ENCODE assay signal across 9 cellular contexts in genomic region chr2:183125659-183126341, GRCh38. TPM values are rescaled to one million over a fixed set of nuclear protein-coding genes. Genes with fewer than 3 reads are reported as not detected.
A peak's percentile ranks its signal among the peaks of the same experiment; 100 is the strongest.
DNase-seq lines count a peak whose midpoint lies in the region; ATAC-seq, FAIRE-seq and TF ChIP-seq lines count a peak whose summit lies in the region.
"Had no signal": no experiment of that assay in that cellular context is flagged by ENCODE, and none has a peak within 500 bp of the region (broad histone marks: within the 10 kb centered on the region; RNA-seq: fewer than 3 reads in every experiment).

No MANE protein-coding gene starts in this region.

- H3K9me3 ChIP-seq in KOPT-K1 (ENCODE audit: insufficient read depth, low read length, poor library complexity, severe bottlenecking) (no peaks in the 10 kb centered on the region), K562 (replicated peaks; ENCODE audit: control insufficient read depth, insufficient read depth, low read depth, low read length) (no peaks in the 10 kb centered on the region)

- 0 out of 2 replicates have a peak, but pooled peaks have one; percentile 5 for TF ChIP-seq EP300 in K562 (IDR thresholded peaks at IDR 0.05; ENCODE audit: low read length)

- POLR2A ChIA-PET in K562 (lab: Yijun Ruan, JAX) = interaction anchor here (1.1 to 4.3 kb wide), 4 partner anchors 12 to 32 kb away, joined by 3 to 31 read pairs (median 6); no protein-coding TSS in a partner anchor

- intact Hi-C loops in K562 (cut with micrococcal nuclease) = loop anchor here (2.0 kb wide), 1 partner anchor 89 kb away; no protein-coding TSS in a partner anchor

- peak overlapping the region; percentile 91 for H3K4me2 ChIP-seq in K562 (ENCODE audit: insufficient read depth, low read length)

- no peak for TF ChIP-seq RAD21 in K562 (CRISPR knock-in tag; conservative IDR thresholded peaks at IDR 0.05 in 1 of 2, IDR thresholded peaks at IDR 0.05 in 1 of 2)

- peaks cover 15 to 25% of the 10 kb centered on the region in 2 donors for H3K4me1 Mint-ChIP-seq in natural killer cell treated with Interleukin-12 subunit alpha and Interleukin-12 subunit beta and Interleukin-15 and Interleukin-18, amount 100 ng/mL, for 72 hours (ENCODE audit: low read depth in 2 of 2)

- H4K20me1 ChIP-seq in K562 (replicated peaks; ENCODE audit: control insufficient read depth, insufficient read depth, low read length) = no peaks in the 10 kb centered on the region; the same call in 1 of the 2 replicates

- H3K9me3 Mint-ChIP-seq in natural killer cell treated with Interleukin-12 subunit alpha and Interleukin-12 subunit beta and Interleukin-15 and Interleukin-18, amount 100 ng/mL, for 72 hours = no peaks in the 10 kb centered on the region

- peaks cover 66% of the 10 kb centered on the region for H3K79me2 ChIP-seq in K562 (ENCODE audit: control insufficient read depth, insufficient read depth, low read length)

- H3K9me1 ChIP-seq in K562 (ENCODE audit: control insufficient read depth, insufficient read depth, low read length) = no peaks in the 10 kb centered on the region

- CTCF ChIA-PET in K562 (lab: Yijun Ruan, JAX; ENCODE audit: low intra/inter-chr PET ratio) = no interaction called here

- peak; percentile 4 for DNase-seq in Daoy (ENCODE audit: low read depth)
- DNase-seq in K562 (ENCODE audit: extremely low read depth in 1 of 4, low spot score in 3 of 4) = peak in 1 of 4 experiments; percentile 69
- no peak for DNase-seq in natural killer cell treated with Interleukin-12 subunit alpha and Interleukin-12 subunit beta and Interleukin-15 and Interleukin-18, amount 100 ng/mL, for 72 hours (ENCODE audit: low spot score)
- DNase-seq in AG08395 (ENCODE audit: low spot score) = no peak
- DNase-seq in CD1c-positive myeloid dendritic cell (ENCODE audit: extremely low spot score) = no peak
- no peak for DNase-seq in stimulated activated CD8-positive, alpha-beta memory T cell treated with anti-CD3 and anti-CD28 coated beads, Interleukin-4, amount 100 ng/mL, for 48 hours
- DNase-seq: NCI-H1930 had no signal

- peak overlapping the region; percentile 83 for H3K27ac ChIP-seq in KOPT-K1 (ENCODE audit: low read depth, low read length, poor library complexity, severe bottlenecking)
- H3K27ac ChIP-seq in K562 (ENCODE audit: extremely low read depth, low read depth, low read length) = peak overlapping the region; percentile 89

- peaks cover 4% of the 10 kb centered on the region for H3K36me3 Mint-ChIP-seq in natural killer cell treated with Interleukin-12 subunit alpha and Interleukin-12 subunit beta and Interleukin-15 and Interleukin-18, amount 100 ng/mL, for 72 hours

- H3K4me3 ChIP-seq in K562 = peak overlapping the region; percentile 54

- H2AFZ ChIP-seq in K562 (ENCODE audit: low read depth, low read length) = peak overlapping the region; percentile 29

- peak overlapping the region; percentile 97 for H3K4me3 Mint-ChIP-seq in natural killer cell treated with Interleukin-12 subunit alpha and Interleukin-12 subunit beta and Interleukin-15 and Interleukin-18, amount 100 ng/mL, for 72 hours

- peak overlapping the region; percentile 88 to 89 for H3K9ac ChIP-seq in K562 (ENCODE audit: insufficient read depth in 1 of 2, low read depth in 2 of 2, low read length in 2 of 2)

- TF ChIP-seq POLR2A in K562 (conservative IDR thresholded peaks at IDR 0.05) = peak; percentile 25; the same call in 1 of the 2 replicates

- in situ Hi-C loops in K562 (cut with MboI) = no loop called here

- peaks cover 8 to 14% of the 10 kb centered on the region in 2 donors for H3K27me3 Mint-ChIP-seq in natural killer cell treated with Interleukin-12 subunit alpha and Interleukin-12 subunit beta and Interleukin-15 and Interleukin-18, amount 100 ng/mL, for 72 hours

- H3K27me3 ChIP-seq in K562 (ENCODE audit: control insufficient read depth in 2 of 2, insufficient read depth in 2 of 2, low read length in 2 of 2) = no peaks in the 10 kb centered on the region

- no peak for TF ChIP-seq CTCF in K562 (IDR thresholded peaks at IDR 0.05 in 2 of 3, conservative IDR thresholded peaks at IDR 0.05 in 1 of 3; ENCODE audit: insufficient read depth in 2 of 3, low read depth in 1 of 3, low read length in 3 of 3)

- FAIRE-seq in K562 (lab: Jason Lieb, UNC) = peak; percentile 57

- 4% methylated on average over 11 of the region's 11 CpGs for WGBS in K562 (ENCODE audit: insufficient coverage, low coverage, missing lambda C conversion rate)

- peak; percentile 59 for ATAC-seq in K562
- no peak for ATAC-seq in natural killer cell treated with Interleukin-12 subunit alpha and Interleukin-12 subunit beta and Interleukin-15 and Interleukin-18, amount 100 ng/mL, for 72 hours
- ATAC-seq in GM21723 (IDR thresholded peaks at IDR 0.05; ENCODE audit: unreplicated experiment) = no peak

- peaks cover 6 to 9% of the 10 kb centered on the region in 2 experiments; a peak in 2 of 5 replicates for H3K4me1 ChIP-seq in K562 (replicated peaks in 1 of 2; ENCODE audit: control insufficient read depth in 2 of 2, insufficient read depth in 2 of 2, low read length in 2 of 2)

- no TSS peak for BruUV-seq in K562 (replicated peaks; lab: Mats Ljungman, UMichigan)

- H3K36me3 ChIP-seq in KOPT-K1 (ENCODE audit: insufficient read depth, low read length) = peaks cover 28% of the 10 kb centered on the region
- peaks cover 27% of the 10 kb centered on the region for H3K36me3 ChIP-seq in K562 (ENCODE audit: control insufficient read depth, insufficient read depth, low read length)

- peak overlapping the region; percentile 93 to 96 for H3K27ac Mint-ChIP-seq in natural killer cell treated with Interleukin-12 subunit alpha and Interleukin-12 subunit beta and Interleukin-15 and Interleukin-18, amount 100 ng/mL, for 72 hours

TF ChIP-seq in K562, 482 proteins besides CTCF, POLR2A, EP300 and RAD21 (continues in another document):
- TF ChIP-seq OTX1 (CRISPR knock-in tag; IDR thresholded peaks at IDR 0.05) (no peak), HDAC6 (IDR thresholded peaks at IDR 0.05; ENCODE audit: low read depth, low read length) (no peak), ZNF232 (CRISPR knock-in tag; IDR thresholded peaks at IDR 0.05) (0 out of 2 replicates have a peak, but pooled peaks have one; percentile 14), HDAC2 (IDR thresholded peaks at IDR 0.05) (peak; percentile 91), ESRRB (CRISPR knock-in tag; IDR thresholded peaks at IDR 0.05; ENCODE audit: borderline replicate concordance) (no peak), PHF20 (IDR thresholded peaks at IDR 0.05; ENCODE audit: partially characterized antibody) (no peak), CCNT2 (IDR thresholded peaks at IDR 0.05; ENCODE audit: borderline replicate concordance, extremely low read depth, insufficient read length, low read depth, low read length) (no peak), EP400 (IDR thresholded peaks at IDR 0.05) (peak; percentile 44), SMARCC2 (IDR thresholded peaks at IDR 0.05; ENCODE audit: low read depth) (peak; percentile 19; the same call in 1 of the 2 replicates), MEIS2 (IDR thresholded peaks at IDR 0.05; ENCODE audit: partially characterized antibody) (peak; percentile 29)

RNA-seq across cellular contexts. Expression of gene NUP35, which starts 1.6 kb away (rescaled TPM):
- 43.3 and 49.0 TPM in 2 replicates for total RNA-seq in Daoy (2014; rRNA removed; shearing (Covaris generic))
- total RNA-seq in K562 (2011; cell fraction: chromatin; rRNA removed; ENCODE audit: low replicate concordance) = 79.4 and 89.0 TPM in 2 replicates
- 48.5 and 56.7 TPM in 2 replicates for total RNA-seq in K562 (2011; cell fraction: nucleolus; rRNA removed)
- total RNA-seq in K562 (2011; cell fraction: nucleoplasm; rRNA removed) = 55.7 and 81.4 TPM in 2 replicates
- 24.5 and 26.2 TPM in 2 replicates for total RNA-seq in K562 (2014; rRNA removed)
- 61.1 and 70.5 TPM in 2 replicates for total RNA-seq in K562 (2014; rRNA removed; fragmentation: Illumina TruSeq; extraction: Trizol)
- total RNA-seq in K562 (2015; rRNA removed; fragmentation: Illumina TruSeq; extraction: Trizol) = 53.8 and 54.4 TPM in 2 replicates
- 38.5 and 46.8 TPM in 2 replicates for total RNA-seq in K562 (2021)
- 40.1 and 51.1 TPM in 2 replicates for polyA plus RNA-seq in K562 (2011; rRNA removed)
- 19.4 and 22.3 TPM in 2 replicates for polyA plus RNA-seq in K562 (2011; cell fraction: cytosol; rRNA removed)
- 39.0 and 39.6 TPM in 2 replicates for polyA plus RNA-seq in K562 (2011; cell fraction: nucleus; rRNA removed)
- polyA plus RNA-seq in K562 (2012) = 19.6 and 24.1 TPM in 2 replicates
- polyA plus RNA-seq in K562 (2014; fragmentation: Illumina TruSeq; extraction: Trizol) = 39.2 and 43.7 TPM in 2 replicates
- polyA plus RNA-seq in K562 (2014; fragmentation: Nextera tagmentation; extraction: Ambion mirVana) = 10 to 100 TPM; 71.0 to 78.2 TPM
- 29.6 and 34.2 TPM in 2 replicates for polyA plus RNA-seq in K562 (2014; rRNA removed)
- 57.8 and 64.5 TPM in 2 replicates for polyA minus RNA-seq in K562 (2011; rRNA and poly(A)+ RNA removed)
- 19.7 and 22.8 TPM in 2 replicates for polyA minus RNA-seq in K562 (2011; cell fraction: cytosol; rRNA and poly(A)+ RNA removed)
- polyA minus RNA-seq in K562 (2011; cell fraction: nucleus; rRNA and poly(A)+ RNA removed) = 54.1 and 81.1 TPM in 2 replicates
- total RNA-seq in natural killer cell treated with Interleukin-12 subunit alpha and Interleukin-12 subunit beta and Interleukin-15 and Interleukin-18, amount 100 ng/mL, for 72 hours = 10 to 100 TPM; 25.6 to 47.9 TPM

RNA-seq across cellular contexts. Expression of gene DUSP19, which starts 47.3 kb away (rescaled TPM):
- 1.9 and 2.5 TPM in 2 replicates for total RNA-seq in Daoy (2014; rRNA removed; shearing (Covaris generic))
- 1.3 and 2.0 TPM in 2 replicates for total RNA-seq in K562 (2011; cell fraction: chromatin; rRNA removed; ENCODE audit: low replicate concordance)
- 1.1 and 1.2 TPM in 2 replicates for total RNA-seq in K562 (2011; cell fraction: nucleolus; rRNA removed)
- 2.1 and 2.4 TPM in 2 replicates for total RNA-seq in K562 (2011; cell fraction: nucleoplasm; rRNA removed)
- total RNA-seq in K562 (2014; rRNA removed) (2.7 and 3.1 TPM in 2 replicates), K562 (2014; rRNA removed; fragmentation: Illumina TruSeq; extraction: Trizol) (3.5 and 5.6 TPM in 2 replicates), K562 (2015; rRNA removed; fragmentation: Illumina TruSeq; extraction: Trizol) (3.2 and 3.7 TPM in 2 replicates), K562 (2021) (3.5 and 4.7 TPM in 2 replicates)
- polyA plus RNA-seq in K562 (2011; rRNA removed) (4.8 and 6.3 TPM in 2 replicates), K562 (2014; fragmentation: Illumina TruSeq; extraction: Trizol) (1.2 and 1.6 TPM in 2 replicates), K562 (2014; fragmentation: Nextera tagmentation; extraction: Ambion mirVana) (1 to 10 TPM; 2.7 to 3.1 TPM), K562 (2014; rRNA removed) (2.0 and 2.7 TPM in 2 replicates)
- polyA plus RNA-seq in K562 (2011; cell fraction: cytosol; rRNA removed) = 1.3 and 3.1 TPM in 2 replicates
- 0.97 and 1.2 TPM in 2 replicates for polyA plus RNA-seq in K562 (2011; cell fraction: nucleus; rRNA removed)
- polyA plus RNA-seq in K562 (2012) = 1.0 and 2.1 TPM in 2 replicates
- polyA minus RNA-seq in K562 (2011; rRNA and poly(A)+ RNA removed) = 5.7 and 6.0 TPM in 2 replicates
- polyA minus RNA-seq in K562 (2011; cell fraction: cytosol; rRNA and poly(A)+ RNA removed) = 2.2 and 2.6 TPM in 2 replicates
- 0.67 and 2.0 TPM in 2 replicates for polyA minus RNA-seq in K562 (2011; cell fraction: nucleus; rRNA and poly(A)+ RNA removed)
- 1 to 10 TPM; 1.4 to 1.5 TPM for total RNA-seq in natural killer cell treated with Interleukin-12 subunit alpha and Interleukin-12 subunit beta and Interleukin-15 and Interleukin-18, amount 100 ng/mL, for 72 hours
